Comparison of ENCODE assay signal across 14 cellular contexts in the genomic region with DNA sequence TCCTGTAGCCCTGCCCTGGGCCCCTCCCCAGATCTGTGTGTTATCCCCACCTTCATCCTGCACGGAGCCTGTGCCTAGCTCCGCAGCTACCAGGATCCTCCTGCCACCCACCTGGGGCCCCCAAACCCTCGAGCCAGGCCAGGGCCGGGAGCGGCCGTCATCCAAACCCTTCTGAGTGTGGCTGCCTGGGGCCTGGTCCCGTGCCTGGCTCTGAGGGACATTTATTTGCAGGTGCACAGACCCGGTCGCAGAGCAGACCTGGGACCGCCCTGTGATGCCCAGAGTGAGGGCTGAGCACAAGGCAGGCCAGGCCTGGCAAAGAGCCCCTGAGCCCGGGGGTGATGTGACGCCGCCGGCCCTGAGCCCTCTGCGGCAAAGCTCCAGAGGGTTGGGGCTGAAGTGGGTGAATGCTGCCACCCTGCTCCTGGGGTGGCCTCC.
"Had no signal": no experiment of that assay in that cellular context is flagged by ENCODE, and none has a peak within 500 bp of the region (broad histone marks: within the 10 kb centered on the region; RNA-seq: fewer than 3 reads in every experiment).

No MANE protein-coding gene starts in this region.

- ATAC-seq: activated CD8-positive, alpha-beta T cell treated with anti-CD3 and anti-CD28 coated beads, Interleukin-2, amount 10 ng/mL, durations not matched to agents 7 days and 5 days; effector memory CD8-positive, alpha-beta T cell; naive thymus-derived CD8-positive, alpha-beta T cell had no signal

- H3K9me3 Mint-ChIP-seq: effector memory CD8-positive, alpha-beta T cell had no signal

- H3K4me3 ChIP-seq: adrenal gland, mucosa of descending colon, SJSA1, stomach had no signal

- H3K27ac Mint-ChIP-seq: activated CD8-positive, alpha-beta T cell treated with anti-CD3 and anti-CD28 coated beads, Interleukin-2, amount 10 ng/mL, durations not matched to agents 7 days and 5 days; effector memory CD8-positive, alpha-beta T cell; naive thymus-derived CD8-positive, alpha-beta T cell had no signal

- H3K36me3 Mint-ChIP-seq: naive thymus-derived CD8-positive, alpha-beta T cell had no signal

- H3K27me3 ChIP-seq: adrenal gland, SJSA1, stomach had no signal

- H3K27ac ChIP-seq: adrenal gland, SJSA1 had no signal

- DNase-seq: activated CD4-positive, alpha-beta T cell treated with anti-CD3 and anti-CD28 coated beads for 1 hour; activated CD8-positive, alpha-beta T cell treated with anti-CD3 and anti-CD28 coated beads, Interleukin-2, amount 10 ng/mL, durations not matched to agents 7 days and 5 days; activated naive CD4-positive, alpha-beta T cell treated with anti-CD3 and anti-CD28 coated beads, Interleukin-2, amount 50 U/mL, for 16 hours; central memory CD4-positive, alpha-beta T cell; effector memory CD8-positive, alpha-beta T cell; hypothalamus; stimulated activated CD4-positive, alpha-beta T cell treated with anti-CD3 and anti-CD28 coated beads, Interleukin-15, amount 100 ng/mL, for 24 hours; stimulated activated CD4-positive, alpha-beta T cell treated with anti-CD3 and anti-CD28 coated beads, Interleukin-4, amount 100 ng/mL, for 24 hours; stomach; T-helper 9 cell had no signal

- H3K4me3 Mint-ChIP-seq: activated CD8-positive, alpha-beta T cell treated with anti-CD3 and anti-CD28 coated beads, Interleukin-2, amount 10 ng/mL, durations not matched to agents 7 days and 5 days; effector memory CD8-positive, alpha-beta T cell had no signal

- H3K9me3 ChIP-seq: adrenal gland, SJSA1, stomach had no signal

- H3K4me1 ChIP-seq: SJSA1 had no signal

- H3K36me3 ChIP-seq: adrenal gland, SJSA1, stomach had no signal
